ENCODE assay signal across 12 cellular contexts in genomic region chr6:163260911-163261310, GRCh38.
A peak's percentile ranks its signal among the peaks of the same experiment; 100 is the strongest.
DNase-seq lines count a peak whose midpoint lies in the region; ATAC-seq and TF ChIP-seq lines count a peak whose summit lies in the region.
"Had no signal": no experiment of that assay in that cellular context is flagged by ENCODE, and none has a peak within 500 bp of the region (broad histone marks: within the 10 kb centered on the region; RNA-seq: fewer than 3 reads in every experiment).

No MANE protein-coding gene starts in this region.

- peaks cover 13% of the 10 kb centered on the region for H3K4me1 Mint-ChIP-seq in CD8-positive, alpha-beta T cell (ENCODE audit: low read depth)

- intact Hi-C loops in CD8-positive, alpha-beta T cell (cut with DNase I, micrococcal nuclease) = no loop called here
- intact Hi-C loops in psoas muscle (cut with DNase I) = no loop called here

- no peaks in the 10 kb centered on the region for H3K9me3 ChIP-seq in CD8-positive, alpha-beta T cell (ENCODE audit: low read length)
- no peaks in the 10 kb centered on the region for H3K9me3 ChIP-seq in iPS-18a (ENCODE audit: control insufficient read depth, low read depth, low read length)
- no peaks in the 10 kb centered on the region for H3K9me3 ChIP-seq in psoas muscle

- 11 to 48% (median 12%) methylated on average over 8 of the region's 8 CpGs for WGBS in psoas muscle, 3 donors

- TF ChIP-seq CTCF in CD8-positive, alpha-beta T cell (IDR thresholded peaks at IDR 0.05) = no peak
- TF ChIP-seq CTCF in psoas muscle (IDR thresholded peaks at IDR 0.05) = no peak

- H3K27me3 Mint-ChIP-seq in CD8-positive, alpha-beta T cell (ENCODE audit: low read depth) = peaks cover 15% of the 10 kb centered on the region

- DNase-seq in CD8-positive, alpha-beta T cell = no peak
- peak; percentile 42 for DNase-seq in astrocyte of the hippocampus (ENCODE audit: low read depth, low spot score)
- no peak for DNase-seq in psoas muscle
- DNase-seq in AG20443 (ENCODE audit: low spot score) = no peak
- DNase-seq in NCI-H2081 (lab: John Stamatoyannopoulos, UW) = no peak
- DNase-seq: activated gamma-delta T cell treated with Interleukin-2 at 50 U/mL for 16 hours; effector CD8-positive, alpha-beta T cell had no signal

- H3K27me3 ChIP-seq in CD8-positive, alpha-beta T cell (ENCODE audit: insufficient read depth, low read length) = peaks cover 2% of the 10 kb centered on the region
- H3K27me3 ChIP-seq in iPS-18a (ENCODE audit: control insufficient read depth, insufficient read depth, low read length) (peaks cover 12% of the 10 kb centered on the region), psoas muscle (ENCODE audit: insufficient read depth in 3 of 3, low read length in 2 of 3) (no peaks in the 10 kb centered on the region)

- no peaks in the 10 kb centered on the region for H3K36me3 Mint-ChIP-seq in CD8-positive, alpha-beta T cell

- H3K27ac ChIP-seq in CD8-positive, alpha-beta T cell (ENCODE audit: low read depth, low read length) = no peak overlapping the region
- H3K27ac ChIP-seq in iPS-18a (ENCODE audit: low read length) = peak overlapping the region; percentile 70
- no peak overlapping the region for H3K27ac ChIP-seq in psoas muscle
- H3K27ac ChIP-seq: C4-2B, SK-N-MC had no signal

- no peak for ATAC-seq in CD8-positive, alpha-beta T cell
- ATAC-seq in psoas muscle = no peak
- ATAC-seq in HG02870 (IDR thresholded peaks at IDR 0.05; ENCODE audit: unreplicated experiment) = no peak
- no peak for ATAC-seq in HG03354 (IDR thresholded peaks at IDR 0.05; ENCODE audit: poor library complexity, severe bottlenecking, unreplicated experiment)

- peak overlapping the region; percentile 46 for H3K9ac ChIP-seq in iPS-18a (ENCODE audit: low read length)

- no peak overlapping the region for H3K27ac Mint-ChIP-seq in CD8-positive, alpha-beta T cell

- POLR2A ChIA-PET in CD8-positive, alpha-beta T cell (lab: Charles Lee) = no interaction called here

- H3K9me3 Mint-ChIP-seq in CD8-positive, alpha-beta T cell = no peaks in the 10 kb centered on the region

- no peaks in the 10 kb centered on the region for H3K36me3 ChIP-seq in CD8-positive, alpha-beta T cell (ENCODE audit: insufficient read depth, low read length)
- H3K36me3 ChIP-seq in iPS-18a (ENCODE audit: control insufficient read depth, low read depth, low read length) (no peaks in the 10 kb centered on the region), psoas muscle (ENCODE audit: insufficient read depth in 1 of 2, low read depth in 1 of 2) (no peaks in the 10 kb centered on the region)

- no peaks in the 10 kb centered on the region for H3K4me1 ChIP-seq in CD8-positive, alpha-beta T cell (ENCODE audit: insufficient read depth, low read length)
- H3K4me1 ChIP-seq in iPS-18a (ENCODE audit: control insufficient read depth, low read depth, low read length) (peaks cover 37% of the 10 kb centered on the region), psoas muscle (peaks cover 5% of the 10 kb centered on the region)

- H3K4me3 ChIP-seq in CD8-positive, alpha-beta T cell (ENCODE audit: low read depth, low read length) = no peak overlapping the region
- H3K4me3 ChIP-seq in iPS-18a (ENCODE audit: low read length) (peak overlapping the region; percentile 61), psoas muscle (peak overlapping the region; percentile 49)
- H3K4me3 ChIP-seq: SK-N-MC had no signal

- H3K4me3 Mint-ChIP-seq in CD8-positive, alpha-beta T cell = peak overlapping the region; percentile 71

- CTCF ChIA-PET in CD8-positive, alpha-beta T cell (lab: Charles Lee) = interaction anchor here (0.6 kb wide), 1 partner anchor 217 kb away, joined by 3 read pairs; no protein-coding TSS in a partner anchor
